Comparison of ENCODE assay signal across 8 cellular contexts in the genomic region with DNA sequence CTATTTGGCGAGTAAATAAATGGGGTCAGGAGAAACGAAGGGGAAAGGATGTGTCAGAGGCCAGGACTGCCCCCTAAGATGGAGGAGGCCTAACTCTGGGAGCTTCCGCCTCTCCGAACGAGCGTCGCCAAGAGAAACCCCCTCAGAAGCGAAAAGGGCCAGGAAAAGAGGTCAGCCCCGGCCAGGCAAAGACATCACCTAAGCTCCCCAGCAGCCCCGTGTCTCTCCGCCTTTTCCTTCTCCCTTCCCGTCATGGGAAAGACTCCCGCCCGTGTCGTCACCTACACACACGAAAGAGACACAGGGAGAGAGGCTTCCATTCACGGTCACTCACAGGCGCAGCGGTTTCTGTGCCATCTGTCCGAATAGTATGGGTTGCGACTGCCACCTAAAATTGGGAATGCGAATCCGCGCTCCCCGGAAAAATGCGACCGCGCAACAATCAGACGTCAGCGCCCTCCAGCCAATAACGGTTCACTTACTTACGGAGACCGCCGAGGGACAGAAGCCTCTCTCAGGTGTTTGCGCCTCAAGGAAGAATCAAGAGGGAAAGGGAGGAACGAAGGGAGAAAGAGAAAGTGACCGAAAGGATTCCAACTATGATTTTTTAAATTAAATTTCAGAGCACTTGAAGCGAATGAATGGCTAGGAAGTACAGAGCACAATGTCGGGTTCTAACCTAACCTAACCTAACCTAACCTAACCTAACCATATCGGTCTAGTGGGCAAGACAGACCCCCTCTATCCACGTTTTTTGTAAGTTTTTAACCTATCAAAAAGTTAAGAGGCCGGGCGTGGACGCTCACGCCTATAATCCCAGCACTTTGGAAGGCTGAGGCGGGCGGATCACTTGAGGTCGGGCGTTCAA. TPM values are rescaled to one million over a fixed set of nuclear protein-coding genes. Genes with fewer than 3 reads are reported as not detected.
DNase-seq lines count a peak whose midpoint lies in the region; ATAC-seq and TF ChIP-seq lines count a peak whose summit lies in the region.

CWF19L1 (minus strand) TSS at position 402 of the 868 bp plus-strand sequence; CDS start at position 357, 45 bp downstream.

- no peaks in the 10 kb centered on the region for H3K27me3 Mint-ChIP-seq in CD8-positive, alpha-beta memory T cell
- H3K27me3 Mint-ChIP-seq in IgD-negative memory B cell, result no peaks in the 10 kb centered on the region
- no peaks in the 10 kb centered on the region for H3K27me3 Mint-ChIP-seq in activated T-cell treated with anti-CD3 and anti-CD28 coated beads, Interleukin-2, amount 50 U/mL, for 4 hours (ENCODE audit: low read depth)

- no peaks in the 10 kb centered on the region for H3K36me3 ChIP-seq in CD8-positive, alpha-beta memory T cell (ENCODE audit: insufficient read depth, low read length)
- H3K36me3 ChIP-seq in muscle layer of colon (ENCODE audit: insufficient read depth, low read length), result no peaks in the 10 kb centered on the region

- peaks cover 0 to 12% (median 0%) of the 10 kb centered on the region in 3 donors for H3K36me3 Mint-ChIP-seq in CD8-positive, alpha-beta memory T cell
- peaks cover 3% of the 10 kb centered on the region for H3K36me3 Mint-ChIP-seq in IgD-negative memory B cell
- H3K36me3 Mint-ChIP-seq in activated T-cell treated with anti-CD3 and anti-CD28 coated beads, Interleukin-2, amount 50 U/mL, for 4 hours (ENCODE audit: insufficient read depth), result peaks cover 4% of the 10 kb centered on the region

- POLR2A ChIA-PET in CD8-positive, alpha-beta memory T cell (lab: Charles Lee), result no interaction called here

- H3K4me1 ChIP-seq in CD8-positive, alpha-beta memory T cell (ENCODE audit: insufficient read depth, low read length), result peaks cover 25% of the 10 kb centered on the region
- peaks cover 11% of the 10 kb centered on the region for H3K4me1 ChIP-seq in muscle layer of colon (ENCODE audit: insufficient read depth, low read length)

- H3K27me3 ChIP-seq in CD8-positive, alpha-beta memory T cell (ENCODE audit: insufficient read depth, low read length, poor library complexity, severe bottlenecking), result no peaks in the 10 kb centered on the region
- no peaks in the 10 kb centered on the region for H3K27me3 ChIP-seq in muscle layer of colon (ENCODE audit: control insufficient read depth in 1 of 2, insufficient read depth in 2 of 2, low read length in 2 of 2)

- peak; percentile 60 to 80 (median 69) for DNase-seq in CD8-positive, alpha-beta memory T cell
- DNase-seq in activated T-cell treated with anti-CD3 and anti-CD28 coated beads, Interleukin-2, amount 50 U/mL, for 4 hours, result peak; percentile 61
- peak; percentile 33 to 57 for DNase-seq in stimulated activated CD8-positive, alpha-beta memory T cell treated with anti-CD3 and anti-CD28 coated beads, Interleukin-7, amount 100 ng/mL, for 1 hour (ENCODE audit: low read depth in 2 of 2)

- CTCF ChIA-PET in CD8-positive, alpha-beta memory T cell (lab: Charles Lee), result no interaction called here

- no peaks in the 10 kb centered on the region for H3K9me3 ChIP-seq in CD8-positive, alpha-beta memory T cell (ENCODE audit: low read length)
- no peaks in the 10 kb centered on the region for H3K9me3 ChIP-seq in muscle layer of colon (ENCODE audit: low read length)

- peak within 1 kb of the TSS; percentile 99 for H3K4me3 ChIP-seq in CD8-positive, alpha-beta memory T cell (ENCODE audit: low read length)
- H3K4me3 ChIP-seq in muscle layer of colon (ENCODE audit: low read depth in 1 of 2, low read length in 2 of 2), result peak within 1 kb of the TSS; percentile 89 to 99

- H3K4me1 Mint-ChIP-seq in CD8-positive, alpha-beta memory T cell, result peaks cover 23 to 40% (median 34%) of the 10 kb centered on the region in 3 donors
- H3K4me1 Mint-ChIP-seq in IgD-negative memory B cell, result peaks cover 19 to 25% (median 24%) of the 10 kb centered on the region in 3 donors
- H3K4me1 Mint-ChIP-seq in activated T-cell treated with anti-CD3 and anti-CD28 coated beads, Interleukin-2, amount 50 U/mL, for 4 hours (ENCODE audit: low read depth), result peaks cover 30% of the 10 kb centered on the region

- peak within 1 kb of the TSS; percentile 96 to 100 (median 100) for H3K4me3 Mint-ChIP-seq in CD8-positive, alpha-beta memory T cell
- peak within 1 kb of the TSS; percentile 95 to 100 (median 100) for H3K4me3 Mint-ChIP-seq in IgD-negative memory B cell
- H3K4me3 Mint-ChIP-seq in activated T-cell treated with anti-CD3 and anti-CD28 coated beads, Interleukin-2, amount 50 U/mL, for 4 hours, result peak within 1 kb of the TSS; percentile 100

- ATAC-seq in GM21367 (IDR thresholded peaks at IDR 0.05; ENCODE audit: unreplicated experiment), result peak; percentile 52
- ATAC-seq in activated T-cell treated with anti-CD3 and anti-CD28 coated beads, Interleukin-2, amount 50 U/mL, for 4 hours, result peak; percentile 87 to 91
- ATAC-seq in esophagus mucosa, result peak; percentile 92

- peak within 1 kb of the TSS; percentile 86 to 100 (median 99) for H3K27ac Mint-ChIP-seq in CD8-positive, alpha-beta memory T cell
- peak within 1 kb of the TSS; percentile 83 to 99 (median 99) for H3K27ac Mint-ChIP-seq in IgD-negative memory B cell

- H3K9me3 Mint-ChIP-seq in CD8-positive, alpha-beta memory T cell, result no peaks in the 10 kb centered on the region
- peaks cover 0 to 1% (median 0%) of the 10 kb centered on the region in 3 donors for H3K9me3 Mint-ChIP-seq in IgD-negative memory B cell
- H3K9me3 Mint-ChIP-seq in activated T-cell treated with anti-CD3 and anti-CD28 coated beads, Interleukin-2, amount 50 U/mL, for 4 hours, result no peaks in the 10 kb centered on the region

- peak within 1 kb of the TSS; percentile 92 for H3K27ac ChIP-seq in CD8-positive, alpha-beta memory T cell (ENCODE audit: low read depth, low read length)
- peak within 1 kb of the TSS; percentile 94 for H3K27ac ChIP-seq in muscle layer of colon (ENCODE audit: low read depth, low read length)

- peak within 1 kb of the TSS; percentile 95 for H3K9ac ChIP-seq in muscle layer of colon (ENCODE audit: low read length)

TF ChIP-seq in PFSK-1, 5 proteins besides CTCF, POLR2A, EP300 and RAD21:
- TF ChIP-seq POLR2AphosphoS5 (IDR thresholded peaks at IDR 0.05; ENCODE audit: low read depth, low read length), result peak; percentile 69; the same call in 1 of the 2 replicates
- TF ChIP-seq FOXP2 (optimal IDR thresholded peaks at IDR 0.05; ENCODE audit: borderline replicate concordance, extremely low read depth, extremely low read length, insufficient read depth), result peak; percentile 29
- TF ChIP-seq TAF1 (IDR thresholded peaks at IDR 0.05; ENCODE audit: borderline replicate concordance, insufficient read depth, low read length), result no peak
- TF ChIP-seq, protein P1, sequence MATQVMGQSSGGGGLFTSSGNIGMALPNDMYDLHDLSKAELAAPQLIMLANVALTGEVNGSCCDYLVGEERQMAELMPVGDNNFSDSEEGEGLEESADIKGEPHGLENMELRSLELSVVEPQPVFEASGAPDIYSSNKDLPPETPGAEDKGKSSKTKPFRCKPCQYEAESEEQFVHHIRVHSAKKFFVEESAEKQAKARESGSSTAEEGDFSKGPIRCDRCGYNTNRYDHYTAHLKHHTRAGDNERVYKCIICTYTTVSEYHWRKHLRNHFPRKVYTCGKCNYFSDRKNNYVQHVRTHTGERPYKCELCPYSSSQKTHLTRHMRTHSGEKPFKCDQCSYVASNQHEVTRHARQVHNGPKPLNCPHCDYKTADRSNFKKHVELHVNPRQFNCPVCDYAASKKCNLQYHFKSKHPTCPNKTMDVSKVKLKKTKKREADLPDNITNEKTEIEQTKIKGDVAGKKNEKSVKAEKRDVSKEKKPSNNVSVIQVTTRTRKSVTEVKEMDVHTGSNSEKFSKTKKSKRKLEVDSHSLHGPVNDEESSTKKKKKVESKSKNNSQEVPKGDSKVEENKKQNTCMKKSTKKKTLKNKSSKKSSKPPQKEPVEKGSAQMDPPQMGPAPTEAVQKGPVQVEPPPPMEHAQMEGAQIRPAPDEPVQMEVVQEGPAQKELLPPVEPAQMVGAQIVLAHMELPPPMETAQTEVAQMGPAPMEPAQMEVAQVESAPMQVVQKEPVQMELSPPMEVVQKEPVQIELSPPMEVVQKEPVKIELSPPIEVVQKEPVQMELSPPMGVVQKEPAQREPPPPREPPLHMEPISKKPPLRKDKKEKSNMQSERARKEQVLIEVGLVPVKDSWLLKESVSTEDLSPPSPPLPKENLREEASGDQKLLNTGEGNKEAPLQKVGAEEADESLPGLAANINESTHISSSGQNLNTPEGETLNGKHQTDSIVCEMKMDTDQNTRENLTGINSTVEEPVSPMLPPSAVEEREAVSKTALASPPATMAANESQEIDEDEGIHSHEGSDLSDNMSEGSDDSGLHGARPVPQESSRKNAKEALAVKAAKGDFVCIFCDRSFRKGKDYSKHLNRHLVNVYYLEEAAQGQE (IDR thresholded peaks at IDR 0.05; ENCODE audit: insufficient read depth in 1 of 2, low read depth in 2 of 2, low read length in 2 of 2), result no peak
- TF ChIP-seq SIN3A (IDR thresholded peaks at IDR 0.05; ENCODE audit: borderline replicate concordance, insufficient read depth, low read length), result no peak

RNA-seq across cellular contexts. Expression of gene CWF19L1, which starts in this region (rescaled TPM):
- 10 to 100 TPM; 45.7 to 48.5 TPM for total RNA-seq in CD8-positive, alpha-beta memory T cell
- 29.9 TPM for polyA plus RNA-seq in CD8-positive, alpha-beta memory T cell
- 26.7 TPM for polyA plus RNA-seq in IgD-negative memory B cell
- polyA plus RNA-seq in PFSK-1 (2012; ENCODE audit: insufficient read length, low read depth), result 13.3 TPM
- 10 to 100 TPM; 37.6 to 47.0 (median 40.8) TPM for total RNA-seq in activated T-cell treated with anti-CD3 and anti-CD28 coated beads, Interleukin-2, amount 50 U/mL, for 4 hours
- total RNA-seq in esophagus mucosa, result 16.5 TPM

Comparison
In these comparisons a context has a peak if more than half of its experiments do, and no peak if none do; other contexts are left out.
1. Peak in every context shown above with its lines: DNase-seq, ATAC-seq, H3K4me3 ChIP-seq and H3K27ac ChIP-seq.